Comparison of ENCODE assay signal across 10 cellular contexts in genomic region chr9:105651806-105652205, GRCh38. TPM values are rescaled to one million over a fixed set of nuclear protein-coding genes. Genes with fewer than 3 reads are reported as not detected.
"Had no signal": no experiment of that assay in that cellular context is flagged by ENCODE, and none has a peak within 500 bp of the region (broad histone marks: within the 10 kb centered on the region; RNA-seq: fewer than 3 reads in every experiment).

No MANE protein-coding gene starts in this region.

- H3K4me3 Mint-ChIP-seq: activated B cell treated with CpG ODN at 0.5 μM for 24 hours; activated CD4-positive, alpha-beta T cell treated with anti-CD3 and anti-CD28 coated beads, Interleukin-2, amount 10 ng/mL, durations not matched to agents 24 days and 14 days; activated naive CD4-positive, alpha-beta T cell treated with anti-CD3 and anti-CD28 coated beads for 36 hours had no signal

- H3K9me3 ChIP-seq: stomach had no signal

- H3K9me3 Mint-ChIP-seq: activated B cell treated with CpG ODN at 0.5 μM for 24 hours; activated CD4-positive, alpha-beta T cell treated with anti-CD3 and anti-CD28 coated beads, Interleukin-2, amount 10 ng/mL, durations not matched to agents 24 days and 14 days; activated naive CD4-positive, alpha-beta T cell treated with anti-CD3 and anti-CD28 coated beads for 36 hours had no signal

- H3K4me3 ChIP-seq: stomach had no signal

- H3K36me3 ChIP-seq: stomach had no signal

- DNase-seq: activated B cell treated with CpG ODN at 0.5 μM for 24 hours; activated CD8-positive, alpha-beta memory T cell treated with anti-CD3 and anti-CD28 coated beads for 24 hours; activated naive CD4-positive, alpha-beta T cell treated with anti-CD3 and anti-CD28 coated beads for 36 hours; effector CD4-positive, alpha-beta T cell; retina; stomach had no signal

- H3K27ac ChIP-seq: stomach had no signal

- H3K27ac Mint-ChIP-seq: activated B cell treated with CpG ODN at 0.5 μM for 24 hours; activated CD4-positive, alpha-beta T cell treated with anti-CD3 and anti-CD28 coated beads, Interleukin-2, amount 10 ng/mL, durations not matched to agents 24 days and 14 days; activated naive CD4-positive, alpha-beta T cell treated with anti-CD3 and anti-CD28 coated beads for 36 hours had no signal

RNA-seq across cellular contexts. Expression of gene TAL2, which starts 10.5 kb away (rescaled TPM):
- total RNA-seq: activated CD4-positive, alpha-beta T cell treated with anti-CD3 and anti-CD28 coated beads, Interleukin-2, amount 10 ng/mL, durations not matched to agents 24 days and 14 days; activated naive CD4-positive, alpha-beta T cell treated with anti-CD3 and anti-CD28 coated beads for 36 hours; astrocyte; lower leg skin had no signal
- polyA plus RNA-seq: stomach, urinary bladder had no signal
